In genomic region chrX:153334654-153335295, GRCh38 we compare ENCODE assay signal across 1 cellular context.
TF ChIP-seq lines count a peak whose summit lies in the region.

No MANE protein-coding gene starts in this region.

TF ChIP-seq in endothelial cell of umbilical vein, 7 proteins besides CTCF, POLR2A, EP300 and RAD21 (continued from another document):
- TF ChIP-seq MYC (IDR thresholded peaks at IDR 0.05; ENCODE audit: low read depth, low read length), result no peak
- TF ChIP-seq JUN (IDR thresholded peaks at IDR 0.05; ENCODE audit: borderline replicate concordance, insufficient read depth, insufficient read length, low read depth), result no peak
- no peak for TF ChIP-seq POLR2AphosphoS5 (IDR thresholded peaks at IDR 0.05; ENCODE audit: insufficient read depth, low read depth, low read length)
- no peak for TF ChIP-seq EZH2 (IDR thresholded peaks at IDR 0.05; ENCODE audit: borderline replicate concordance, low read depth, low read length, severe bottlenecking)
TF ChIP-seq in endothelial cell of umbilical vein: peak in this region for 0.
